Comparison of ENCODE assay signal across 24 cellular contexts in genomic region chr14:57085801-57086200, GRCh38.
DNase-seq lines count a peak whose midpoint lies in the region; ATAC-seq, FAIRE-seq and TF ChIP-seq lines count a peak whose summit lies in the region.
"Had no signal": no experiment of that assay in that cellular context is flagged by ENCODE, and none has a peak within 500 bp of the region (broad histone marks: within the 10 kb centered on the region; RNA-seq: fewer than 3 reads in every experiment).

No MANE protein-coding gene starts in this region.

- H4K20me1 ChIP-seq in H1 (replicated peaks in 1 of 2; ENCODE audit: control insufficient read depth in 1 of 2, insufficient read depth in 2 of 2, low read length in 2 of 2) (no peaks in the 10 kb centered on the region), Karpas-422 (ENCODE audit: insufficient read depth, low read depth, low read length) (no peaks in the 10 kb centered on the region)

- no peak overlapping the region for H2BK12ac ChIP-seq in H1 (ENCODE audit: low read depth, low read length)

- no peak overlapping the region for H3K14ac ChIP-seq in H1 (ENCODE audit: insufficient read length)

- H2AFZ ChIP-seq in H1 (ENCODE audit: low read length) = no peak overlapping the region
- H2AFZ ChIP-seq in Karpas-422 (ENCODE audit: low read length) = no peak overlapping the region

- TF ChIP-seq RAD21 in H1 (IDR thresholded peaks at IDR 0.05 in 1 of 2, conservative IDR thresholded peaks at IDR 0.05 in 1 of 2; ENCODE audit: low read depth in 2 of 2, low read length in 2 of 2) = no peak

- H3K18ac ChIP-seq in H1 (ENCODE audit: extremely low read depth, low read length) = no peak overlapping the region

- no peak for TF ChIP-seq POLR2A in H1 (IDR thresholded peaks at IDR 0.05; ENCODE audit: control extremely low read depth in 1 of 2, low read depth in 2 of 2, low read length in 2 of 2)

- ATAC-seq in naive thymus-derived CD4-positive, alpha-beta T cell = no peak
- ATAC-seq: activated T-cell treated with anti-CD3 and anti-CD28 coated beads, Interleukin-2, amount 50 U/mL, for 72 hours; esophagus mucosa had no signal

- H2BK15ac ChIP-seq in H1 (ENCODE audit: low read length) = no peak overlapping the region

- 0 out of 8 replicates have a peak, but pooled peaks cover 0 to 4% (median 0%) of the 10 kb centered on the region in 4 experiments for H3K36me3 ChIP-seq in H1 (ENCODE audit: control insufficient read depth in 2 of 4, insufficient read depth in 4 of 4, low read length in 3 of 4)
- H3K36me3 ChIP-seq in naive thymus-derived CD4-positive, alpha-beta T cell (ENCODE audit: control insufficient read depth in 2 of 3, insufficient read depth in 3 of 3, low read length in 3 of 3) = no peaks in the 10 kb centered on the region
- no peaks in the 10 kb centered on the region for H3K36me3 ChIP-seq in Karpas-422 (ENCODE audit: insufficient read depth, low read length)
- H3K36me3 ChIP-seq: Peyer's patch, spleen, upper lobe of left lung had no signal

- TF ChIP-seq EP300 in H1 (IDR thresholded peaks at IDR 0.05; ENCODE audit: borderline replicate concordance in 1 of 2, low read depth in 2 of 2, low read length in 2 of 2) = no peak

- H3K79me2 ChIP-seq in H1 (ENCODE audit: control insufficient read depth in 1 of 2, insufficient read depth in 2 of 2, low read length in 2 of 2) = no peaks in the 10 kb centered on the region
- no peaks in the 10 kb centered on the region for H3K79me2 ChIP-seq in Karpas-422 (ENCODE audit: low read length)

- no peak overlapping the region for H3K23ac ChIP-seq in H1 (ENCODE audit: insufficient read length)

- H3K56ac ChIP-seq in H1 (replicated peaks; ENCODE audit: insufficient read length, low read depth, low read length) = no peak overlapping the region

- no peaks in the 10 kb centered on the region for H3K79me1 ChIP-seq in H1 (ENCODE audit: low read depth, low read length)

- H3K4me3 Mint-ChIP-seq in naive thymus-derived CD4-positive, alpha-beta T cell = no peak overlapping the region
- H3K4me3 Mint-ChIP-seq: activated T-cell treated with anti-CD3 and anti-CD28 coated beads, Interleukin-2, amount 50 U/mL, for 72 hours; CD8-positive, alpha-beta memory T cell; memory B cell had no signal

- H3K9ac ChIP-seq in H1 (replicated peaks in 1 of 4; ENCODE audit: extremely low read depth in 1 of 4, low read depth in 3 of 4, low read length in 3 of 4) (no peak overlapping the region), Karpas-422 (ENCODE audit: low read length) (no peak overlapping the region)

- no peaks in the 10 kb centered on the region for H3K9me3 Mint-ChIP-seq in naive thymus-derived CD4-positive, alpha-beta T cell
- H3K9me3 Mint-ChIP-seq: activated T-cell treated with anti-CD3 and anti-CD28 coated beads, Interleukin-2, amount 50 U/mL, for 72 hours; memory B cell had no signal

- no peaks in the 10 kb centered on the region for H3K9me2 ChIP-seq in Karpas-422 (replicated peaks; ENCODE audit: insufficient read depth, low read length)

- H2BK5ac ChIP-seq in H1 (ENCODE audit: low read depth, low read length) = no peak overlapping the region

- H3K4me2 ChIP-seq in H1 (ENCODE audit: insufficient read depth in 1 of 2, low read depth in 2 of 2, low read length in 2 of 2) (no peak overlapping the region), Karpas-422 (ENCODE audit: low read depth, low read length, poor library complexity, severe bottlenecking) (no peak overlapping the region)

- intact Hi-C loops in naive thymus-derived CD4-positive, alpha-beta T cell (cut with micrococcal nuclease) = no loop called here

- no peak overlapping the region for H2AK5ac ChIP-seq in H1 (ENCODE audit: low read depth, low read length)

- no peak overlapping the region for H3K27ac ChIP-seq in H1 (ENCODE audit: low read depth, low read length)
- H3K27ac ChIP-seq in naive thymus-derived CD4-positive, alpha-beta T cell (ENCODE audit: low read depth, low read length) = no peak overlapping the region
- no peak overlapping the region for H3K27ac ChIP-seq in Karpas-422 (ENCODE audit: low read length)
- H3K27ac ChIP-seq: Peyer's patch, spleen, upper lobe of left lung had no signal

- no peak for FAIRE-seq in H1 (lab: Jason Lieb, UNC)
- FAIRE-seq: frontal cortex, GM18507, kidney had no signal

- no peaks in the 10 kb centered on the region for H3K36me3 Mint-ChIP-seq in naive thymus-derived CD4-positive, alpha-beta T cell
- H3K36me3 Mint-ChIP-seq: CD8-positive, alpha-beta memory T cell; memory B cell had no signal

- H3K4me1 ChIP-seq in H1 (replicated peaks in 1 of 4; ENCODE audit: control insufficient read depth in 3 of 4, insufficient read depth in 4 of 4, low read length in 3 of 4) (peaks cover 2 to 10% (median 4%) of the 10 kb centered on the region in 4 experiments; a peak in 5 of 7 replicates), Karpas-422 (ENCODE audit: low read length) (no peaks in the 10 kb centered on the region)
- no peaks in the 10 kb centered on the region for H3K4me1 ChIP-seq in naive thymus-derived CD4-positive, alpha-beta T cell (ENCODE audit: control insufficient read depth in 2 of 2, insufficient read depth in 2 of 2, low read length in 2 of 2)
- H3K4me1 ChIP-seq: Peyer's patch, spleen, upper lobe of left lung had no signal

- H4K5ac ChIP-seq in H1 (ENCODE audit: insufficient read length, low read depth, low read length) = no peak overlapping the region

- POLR2A ChIA-PET in H1 (lab: Charles Lee; ENCODE audit: partially characterized antibody) = no interaction called here
- POLR2A ChIA-PET in naive thymus-derived CD4-positive, alpha-beta T cell (lab: Charles Lee) = no interaction called here

- no peak for TF ChIP-seq CTCF in H1 (IDR thresholded peaks at IDR 0.05; ENCODE audit: control extremely low read depth in 1 of 3, insufficient read depth in 1 of 3, low read depth in 1 of 3, low read length in 3 of 3)

- 92% methylated on average over 3 of the region's 3 CpGs; no CpG with 5 or more reads in 1 of the 2 experiments for WGBS in H1 (ENCODE audit: extremely low coverage in 1 of 2, insufficient coverage in 1 of 2, insufficient read length in 1 of 2, insufficient replicate concordance in 2 of 2, low coverage in 1 of 2, low lambda C conversion rate in 2 of 2, missing lambda C conversion rate in 1 of 2), 2 experiments

- peak overlapping the region; percentile 27 for H2BK120ac ChIP-seq in H1 (replicated peaks; ENCODE audit: low read depth, low read length)

- H3K4me3 ChIP-seq in H1 (ENCODE audit: extremely low read depth in 1 of 4, insufficient read depth in 2 of 4, low read depth in 3 of 4, low read length in 4 of 4) (no peak overlapping the region), Karpas-422 (ENCODE audit: low read length) (no peak overlapping the region)
- H3K4me3 ChIP-seq in naive thymus-derived CD4-positive, alpha-beta T cell (ENCODE audit: low read length) = no peak overlapping the region
- H3K4me3 ChIP-seq: Peyer's patch, spleen, upper lobe of left lung had no signal

- H3K27me3 ChIP-seq in H1 (replicated peaks in 1 of 4; ENCODE audit: control insufficient read depth in 3 of 4, extremely low read depth in 1 of 4, insufficient read depth in 3 of 4, low read length in 3 of 4) (no peaks in the 10 kb centered on the region), Karpas-422 (ENCODE audit: low read length) (no peaks in the 10 kb centered on the region)
- H3K27me3 ChIP-seq in naive thymus-derived CD4-positive, alpha-beta T cell (ENCODE audit: control insufficient read depth in 2 of 2, insufficient read depth in 2 of 2, low read length in 2 of 2) = no peaks in the 10 kb centered on the region
- H3K27me3 ChIP-seq: Peyer's patch, upper lobe of left lung had no signal

- no peak overlapping the region for H3K4ac ChIP-seq in H1 (replicated peaks; ENCODE audit: insufficient read length, low read depth, low read length)

- H3K27me3 Mint-ChIP-seq in naive thymus-derived CD4-positive, alpha-beta T cell = peaks cover 0 to 39% (median 20%) of the 10 kb centered on the region in 5 donors

- H2BK20ac ChIP-seq in H1 (ENCODE audit: low read length) = no peak overlapping the region

- no peak overlapping the region for H4K91ac ChIP-seq in H1 (replicated peaks; ENCODE audit: insufficient read length, low read length)

- CTCF ChIA-PET in H1 (lab: Charles Lee; ENCODE audit: partially characterized antibody) = interaction anchor here (0.9 kb wide), 1 partner anchor 55 kb away, joined by 3 read pairs; no protein-coding TSS in a partner anchor
- CTCF ChIA-PET in naive thymus-derived CD4-positive, alpha-beta T cell (lab: Charles Lee) = no interaction called here

- H3K9me3 ChIP-seq in H1 (ENCODE audit: insufficient read depth in 2 of 2, low read depth in 1 of 2, low read length in 1 of 2) (peaks cover 3 to 5% of the 10 kb centered on the region in 2 experiments; a peak in 1 of 4 replicates), Karpas-422 (ENCODE audit: low read length) (no peaks in the 10 kb centered on the region)
- H3K9me3 ChIP-seq in naive thymus-derived CD4-positive, alpha-beta T cell (ENCODE audit: control insufficient read depth in 2 of 3, low read length in 3 of 3) = no peaks in the 10 kb centered on the region
- H3K9me3 ChIP-seq: Peyer's patch, spleen, upper lobe of left lung had no signal

- H3K4me1 Mint-ChIP-seq in naive thymus-derived CD4-positive, alpha-beta T cell = no peaks in the 10 kb centered on the region
- H3K4me1 Mint-ChIP-seq: CD8-positive, alpha-beta memory T cell; memory B cell had no signal

- H3K23me2 ChIP-seq in H1 (ENCODE audit: low read depth, low read length) = no peaks in the 10 kb centered on the region

- DNase-seq in NCI-H1105 (lab: John Stamatoyannopoulos, UW) (peak; percentile 96), NCI-H1694 treated with DMSO at 0.1 percent for 48 hours (lab: John Stamatoyannopoulos, UW) (peak; percentile 71), NCI-H748 (lab: John Stamatoyannopoulos, UW; ENCODE audit: unreplicated experiment) (peak; percentile 93), H1 (ENCODE audit: low read depth in 1 of 2, low spot score in 2 of 2) (no peak), NCI-H226 (no peak), Karpas-422 (no peak)
- DNase-seq in naive thymus-derived CD4-positive, alpha-beta T cell = no peak
- DNase-seq: activated CD4-positive, CD25-positive, alpha-beta regulatory T cell; activated naive CD4-positive, alpha-beta T cell treated with anti-CD3 and anti-CD28 coated beads, Interleukin-2, amount 50 U/mL, for 16 hours; activated T-cell treated with anti-CD3 and anti-CD28 coated beads, Interleukin-2, amount 50 U/mL, for 72 hours; anterior cingulate cortex; CD8-positive, alpha-beta memory T cell; central memory CD4-positive, alpha-beta T cell; kidney; NCI-H1436 treated with DMSO at 0.1 percent for 48 hours; occipital lobe; Peyer's patch; retina; spleen; upper lobe of left lung had no signal

- no peak overlapping the region for H3K27ac Mint-ChIP-seq in naive thymus-derived CD4-positive, alpha-beta T cell
- H3K27ac Mint-ChIP-seq: activated T-cell treated with anti-CD3 and anti-CD28 coated beads, Interleukin-2, amount 50 U/mL, for 72 hours; CD8-positive, alpha-beta memory T cell; memory B cell had no signal

- no peak overlapping the region for H4K8ac ChIP-seq in H1 (ENCODE audit: extremely low read depth, insufficient read depth, low read length)

TF ChIP-seq in H1, 55 proteins besides CTCF, POLR2A, EP300 and RAD21:
- TF ChIP-seq SIX5 (IDR thresholded peaks at IDR 0.05; ENCODE audit: low read depth, low read length) (no peak), RFX5 (IDR thresholded peaks at IDR 0.05; ENCODE audit: borderline replicate concordance, low read depth, low read length) (no peak)

Comparison
In these comparisons a context has a peak if more than half of its experiments do, and no peak if none do; other contexts are left out.
1. DNase-seq: peak in NCI-H1105 (single experiment), NCI-H1694 treated with DMSO at 0.1 percent for 48 hours (single experiment) and NCI-H748 (single experiment); none in H1 (0 of 2), NCI-H226 (single experiment), naive thymus-derived CD4-positive, alpha-beta T cell (0 of 9) and Karpas-422 (single experiment).